In genomic region chr4:83118869-83119268, GRCh38 we compare ENCODE assay signal across 18 cellular contexts. TPM values are rescaled to one million over a fixed set of nuclear protein-coding genes. Genes with fewer than 3 reads are reported as not detected.
A peak's percentile ranks its signal among the peaks of the same experiment; 100 is the strongest.
DNase-seq lines count a peak whose midpoint lies in the region; ATAC-seq lines count a peak whose summit lies in the region.
"Had no signal": no experiment of that assay in that cellular context is flagged by ENCODE, and none has a peak within 500 bp of the region (broad histone marks: within the 10 kb centered on the region; RNA-seq: fewer than 3 reads in every experiment).

No MANE protein-coding gene starts in this region.

- H3K4me3 Mint-ChIP-seq in activated naive CD8-positive, alpha-beta T cell treated with anti-CD3 and anti-CD28 coated beads, Interleukin-2, amount 10 ng/mL, durations not matched to agents 7 days and 5 days, result no peak overlapping the region
- H3K4me3 Mint-ChIP-seq in activated naive CD8-positive, alpha-beta T cell treated with anti-CD3 and anti-CD28 coated beads for 36 hours, result no peak overlapping the region
- H3K4me3 Mint-ChIP-seq: HFFc6 had no signal

- peaks cover 3% of the 10 kb centered on the region for H3K9me3 Mint-ChIP-seq in activated naive CD8-positive, alpha-beta T cell treated with anti-CD3 and anti-CD28 coated beads, Interleukin-2, amount 10 ng/mL, durations not matched to agents 7 days and 5 days
- H3K9me3 Mint-ChIP-seq in activated naive CD8-positive, alpha-beta T cell treated with anti-CD3 and anti-CD28 coated beads for 36 hours, result peaks cover 3% of the 10 kb centered on the region

- H3K27me3 ChIP-seq in adipocyte (replicated peaks; ENCODE audit: control insufficient read depth, insufficient read depth, low read length), result no peaks in the 10 kb centered on the region
- H3K27me3 ChIP-seq: BLaER1 treated with 17β-estradiol and CSF1 and Interleukin-3, amounts not matched to agents 10 nM and 100 nM had no signal

- DNase-seq in activated naive CD8-positive, alpha-beta T cell treated with anti-CD3 and anti-CD28 coated beads, Interleukin-2, amount 10 ng/mL, durations not matched to agents 7 days and 5 days, result no peak
- DNase-seq in activated naive CD8-positive, alpha-beta T cell treated with anti-CD3 and anti-CD28 coated beads for 36 hours, result no peak
- DNase-seq in adipocyte (ENCODE audit: low read depth), result peak; percentile 46
- DNase-seq in left kidney (ENCODE audit: low read depth, low spot score), result peak; percentile 28
- DNase-seq in GM19240 (ENCODE audit: insufficient read length, low spot score), result no peak
- DNase-seq in T1000 (lab: John Stamatoyannopoulos, UW), result no peak
- DNase-seq: DMS79, GF-D8, HFFc6, KBM-7, NCI-H1436 treated with DMSO at 0.1 percent for 48 hours, NCI-H2081, NCI-H345, NCI-H748 treated with DMSO at 0.1 percent for 48 hours, PC-9 had no signal

- POLR2A ChIA-PET in activated naive CD8-positive, alpha-beta T cell treated with anti-CD3 and anti-CD28 coated beads, Interleukin-2, amount 10 ng/mL, durations not matched to agents 7 days and 5 days (lab: Charles Lee), result interaction anchor here (0.5 to 0.9 kb wide), 3 partner anchors 9 to 166 kb away, joined by 3 to 4 read pairs (median 3); partner anchors contain the start of gene COQ2

- ATAC-seq in activated naive CD8-positive, alpha-beta T cell treated with anti-CD3 and anti-CD28 coated beads, Interleukin-2, amount 10 ng/mL, durations not matched to agents 7 days and 5 days (ENCODE audit: low read depth), result no peak
- no peak for ATAC-seq in HG03175 (IDR thresholded peaks at IDR 0.05; ENCODE audit: unreplicated experiment)

- no peak overlapping the region for H3K9ac ChIP-seq in adipocyte (ENCODE audit: low read length)
- H3K9ac ChIP-seq: BLaER1 treated with 17β-estradiol and CSF1 and Interleukin-3, amounts not matched to agents 10 nM and 100 nM had no signal

- H3K36me3 ChIP-seq in adipocyte (ENCODE audit: control insufficient read depth, insufficient read depth, low read length, severe bottlenecking), result no peaks in the 10 kb centered on the region

- H3K27ac Mint-ChIP-seq in activated naive CD8-positive, alpha-beta T cell treated with anti-CD3 and anti-CD28 coated beads, Interleukin-2, amount 10 ng/mL, durations not matched to agents 7 days and 5 days, result peak overlapping the region; percentile 24
- no peak overlapping the region for H3K27ac Mint-ChIP-seq in activated naive CD8-positive, alpha-beta T cell treated with anti-CD3 and anti-CD28 coated beads for 36 hours
- H3K27ac Mint-ChIP-seq: HFFc6 had no signal

- H3K4me1 Mint-ChIP-seq in activated naive CD8-positive, alpha-beta T cell treated with anti-CD3 and anti-CD28 coated beads, Interleukin-2, amount 10 ng/mL, durations not matched to agents 7 days and 5 days, result peaks cover 24% of the 10 kb centered on the region
- H3K4me1 Mint-ChIP-seq in activated naive CD8-positive, alpha-beta T cell treated with anti-CD3 and anti-CD28 coated beads for 36 hours, result peaks cover 19% of the 10 kb centered on the region

- peaks cover 10% of the 10 kb centered on the region for H3K4me1 ChIP-seq in adipocyte (ENCODE audit: control insufficient read depth, insufficient read depth, low read length)

- peaks cover 18% of the 10 kb centered on the region for H3K36me3 Mint-ChIP-seq in activated naive CD8-positive, alpha-beta T cell treated with anti-CD3 and anti-CD28 coated beads, Interleukin-2, amount 10 ng/mL, durations not matched to agents 7 days and 5 days
- H3K36me3 Mint-ChIP-seq in activated naive CD8-positive, alpha-beta T cell treated with anti-CD3 and anti-CD28 coated beads for 36 hours, result no peaks in the 10 kb centered on the region

- peaks cover 7% of the 10 kb centered on the region for H3K9me3 ChIP-seq in adipocyte (ENCODE audit: control insufficient read depth, low read length)

- no peaks in the 10 kb centered on the region for H3K27me3 Mint-ChIP-seq in activated naive CD8-positive, alpha-beta T cell treated with anti-CD3 and anti-CD28 coated beads, Interleukin-2, amount 10 ng/mL, durations not matched to agents 7 days and 5 days
- H3K27me3 Mint-ChIP-seq in activated naive CD8-positive, alpha-beta T cell treated with anti-CD3 and anti-CD28 coated beads for 36 hours, result no peaks in the 10 kb centered on the region

- no peak overlapping the region for H3K4me3 ChIP-seq in adipocyte (ENCODE audit: low read length)
- H3K4me3 ChIP-seq: BLaER1 treated with 17β-estradiol and CSF1 and Interleukin-3, amounts not matched to agents 10 nM and 100 nM; PC-9 had no signal

RNA-seq across cellular contexts. Expression of gene PLAC8, which starts 4.3 kb away (rescaled TPM):
- total RNA-seq in activated naive CD8-positive, alpha-beta T cell treated with anti-CD3 and anti-CD28 coated beads, Interleukin-2, amount 10 ng/mL, durations not matched to agents 7 days and 5 days, result 100 to 1,000 TPM; 305 to 314 TPM
- total RNA-seq in activated naive CD8-positive, alpha-beta T cell treated with anti-CD3 and anti-CD28 coated beads for 36 hours, result 100 to 1,000 TPM; 132 to 140 TPM
- total RNA-seq: SK-MEL-5 had no signal

Comparison
In these comparisons a context has a peak if more than half of its experiments do, and no peak if none do; other contexts are left out.
1. DNase-seq: peak in adipocyte (single experiment) and left kidney (single experiment); none in activated naive CD8-positive, alpha-beta T cell treated with anti-CD3 and anti-CD28 coated beads, Interleukin-2, amount 10 ng/mL, durations not matched to agents 7 days and 5 days (single experiment), activated naive CD8-positive, alpha-beta T cell treated with anti-CD3 and anti-CD28 coated beads for 36 hours (single experiment), GM19240 (single experiment) and T1000 (single experiment).